Comparison of ENCODE assay signal across 11 cellular contexts in the genomic region with DNA sequence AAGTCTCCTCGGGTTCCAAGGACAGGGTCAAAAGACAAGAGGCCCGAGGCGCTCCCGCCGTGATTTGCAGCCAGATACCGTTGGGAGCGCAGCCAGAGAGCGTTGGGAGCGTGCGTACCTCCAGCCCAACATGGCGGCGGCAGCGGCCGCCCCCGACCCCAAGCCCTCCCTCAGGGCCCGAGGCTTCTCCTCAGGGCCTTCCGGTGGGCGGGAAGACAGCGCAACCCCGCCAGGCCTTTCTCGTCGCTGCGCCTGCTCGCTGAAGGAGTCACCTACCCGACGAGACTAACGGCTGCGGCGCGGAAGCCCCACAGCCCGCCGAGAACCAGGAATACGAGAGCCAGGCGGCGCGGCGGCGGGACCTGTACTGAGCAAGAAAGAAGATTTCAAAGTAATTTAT. TPM values are rescaled to one million over a fixed set of nuclear protein-coding genes. Genes with fewer than 3 reads are reported as not detected.
DNase-seq lines count a peak whose midpoint lies in the region; ATAC-seq, FAIRE-seq and TF ChIP-seq lines count a peak whose summit lies in the region.
"Had no signal": no experiment of that assay in that cellular context is flagged by ENCODE, and none has a peak within 500 bp of the region (broad histone marks: within the 10 kb centered on the region; RNA-seq: fewer than 3 reads in every experiment).

No MANE protein-coding gene starts in this region.

- H3K4me2 ChIP-seq in endothelial cell of umbilical vein (ENCODE audit: insufficient read depth, low read length): no peak overlapping the region

- no peaks in the 10 kb centered on the region for H3K79me2 ChIP-seq in endothelial cell of umbilical vein (ENCODE audit: control insufficient read depth, insufficient read depth, low read length)

- peaks cover 11% of the 10 kb centered on the region for H3K4me1 ChIP-seq in endothelial cell of umbilical vein (ENCODE audit: control insufficient read depth, extremely low read depth, insufficient read depth, low read length)
- H3K4me1 ChIP-seq in thoracic aorta (ENCODE audit: control insufficient read depth in 1 of 2, low read depth in 2 of 2): peaks cover 4 to 20% of the 10 kb centered on the region in 2 donors

- CTCF ChIA-PET in endothelial cell of umbilical vein (lab: Charles Lee): no interaction called here

- intact Hi-C loops in endothelial cell of umbilical vein (cut with micrococcal nuclease): loop anchor here (10.0 kb wide), 1 partner anchor 561 kb away; a partner anchor contains a TSS

- H3K9me3 ChIP-seq in endothelial cell of umbilical vein (replicated peaks; ENCODE audit: control insufficient read depth, insufficient read depth, low read length) (no peaks in the 10 kb centered on the region), thoracic aorta (no peaks in the 10 kb centered on the region)

- H3K9me1 ChIP-seq in endothelial cell of umbilical vein (replicated peaks; ENCODE audit: control insufficient read depth, extremely low read depth, insufficient read depth, low read length): no peaks in the 10 kb centered on the region

- POLR2A ChIA-PET in endothelial cell of umbilical vein (lab: Charles Lee): no interaction called here

- peak; percentile 29 for DNase-seq in endothelial cell of umbilical vein (ENCODE audit: low read depth, low spot score)
- DNase-seq in thoracic aorta (ENCODE audit: low spot score): no peak
- DNase-seq in omental fat pad (ENCODE audit: low spot score): no peak
- DNase-seq in NCI-H1105 treated with DMSO at 0.1 percent for 48 hours (lab: John Stamatoyannopoulos, UW): no peak
- DNase-seq in NCI-H146 (lab: John Stamatoyannopoulos, UW): no peak
- DNase-seq: activated naive CD4-positive, alpha-beta T cell; NCI-H524 treated with DMSO at 0.1 percent for 48 hours had no signal

- dilution Hi-C loops in endothelial cell of umbilical vein (cut with MboI; ENCODE audit: extremely low pct_ligation_motif_present, low sequenced_read_pairs): no loop called here

- no peak for ATAC-seq in thoracic aorta (ENCODE audit: insufficient number of reproducible peaks, low FRiP score, low read depth)
- ATAC-seq in omental fat pad (ENCODE audit: low FRiP score): no peak
- ATAC-seq in GM19467 (IDR thresholded peaks at IDR 0.05; ENCODE audit: unreplicated experiment): no peak

- H2AFZ ChIP-seq in endothelial cell of umbilical vein (ENCODE audit: low read depth, low read length): peak overlapping the region; percentile 55

- no peak for FAIRE-seq in endothelial cell of umbilical vein (lab: Jason Lieb, UNC)
- FAIRE-seq: H54 had no signal

- H3K27me3 ChIP-seq in endothelial cell of umbilical vein (ENCODE audit: control insufficient read depth in 2 of 2, insufficient read depth in 2 of 2, low read length in 2 of 2): no peaks in the 10 kb centered on the region
- H3K27me3 ChIP-seq in layer of hippocampus (ENCODE audit: control insufficient read depth, insufficient read depth, low read length): no peaks in the 10 kb centered on the region
- H3K27me3 ChIP-seq in thoracic aorta (replicated peaks; ENCODE audit: insufficient read depth): no peaks in the 10 kb centered on the region

- TF ChIP-seq CTCF in endothelial cell of umbilical vein (IDR thresholded peaks at IDR 0.05; ENCODE audit: extremely low read depth in 1 of 2, insufficient read depth in 1 of 2, low read depth in 1 of 2, low read length in 2 of 2): no peak
- no peak for TF ChIP-seq CTCF in thoracic aorta (IDR thresholded peaks at IDR 0.05)
- TF ChIP-seq CTCF in omental fat pad (IDR thresholded peaks at IDR 0.05): no peak

- peak overlapping the region in 1 of 3 experiments; percentile 11 for H3K4me3 ChIP-seq in endothelial cell of umbilical vein (replicated peaks in 1 of 3; ENCODE audit: insufficient read depth in 1 of 3, low read depth in 1 of 3, low read length in 3 of 3)
- peak overlapping the region; percentile 53 for H3K4me3 ChIP-seq in thoracic aorta

- no peaks in the 10 kb centered on the region for H3K36me3 ChIP-seq in endothelial cell of umbilical vein (ENCODE audit: control insufficient read depth in 2 of 2, extremely low read depth in 1 of 2, insufficient read depth in 2 of 2, low read length in 2 of 2)
- no peaks in the 10 kb centered on the region for H3K36me3 ChIP-seq in thoracic aorta

- no peak overlapping the region for H3K9ac ChIP-seq in endothelial cell of umbilical vein (replicated peaks; ENCODE audit: extremely low read depth, insufficient read depth, low read length)

- no peaks in the 10 kb centered on the region for H4K20me1 ChIP-seq in endothelial cell of umbilical vein (replicated peaks; ENCODE audit: control insufficient read depth, extremely low read depth, insufficient read depth, low read length)

- H3K27ac ChIP-seq in angular gyrus (ENCODE audit: low read depth, low read length): peak overlapping the region; percentile 76
- H3K27ac ChIP-seq in endothelial cell of umbilical vein (ENCODE audit: insufficient read depth, low read depth, low read length): no peak overlapping the region
- peak overlapping the region; percentile 42 for H3K27ac ChIP-seq in layer of hippocampus (ENCODE audit: low read depth, low read length)
- H3K27ac ChIP-seq in thoracic aorta: peak overlapping the region in 1 of 2 donors; percentile 14

- TF ChIP-seq POLR2A in endothelial cell of umbilical vein (IDR thresholded peaks at IDR 0.05; ENCODE audit: low read depth, low read length): no peak

- BruUV-seq in endothelial cell of umbilical vein (replicated peaks; lab: Mats Ljungman, UMichigan): no TSS peak

TF ChIP-seq in endothelial cell of umbilical vein, 7 proteins besides CTCF, POLR2A, EP300 and RAD21:
- TF ChIP-seq FOS (IDR thresholded peaks at IDR 0.05; ENCODE audit: borderline replicate concordance, insufficient read depth, low read length): no peak
- TF ChIP-seq POLR2AphosphoS5 (IDR thresholded peaks at IDR 0.05; ENCODE audit: insufficient read depth, low read depth, low read length): no peak
- TF ChIP-seq EZH2 (IDR thresholded peaks at IDR 0.05; ENCODE audit: borderline replicate concordance, low read depth, low read length, severe bottlenecking): no peak
- TF ChIP-seq JUN (IDR thresholded peaks at IDR 0.05; ENCODE audit: borderline replicate concordance, insufficient read depth, insufficient read length, low read depth): no peak
- TF ChIP-seq, protein P1, sequence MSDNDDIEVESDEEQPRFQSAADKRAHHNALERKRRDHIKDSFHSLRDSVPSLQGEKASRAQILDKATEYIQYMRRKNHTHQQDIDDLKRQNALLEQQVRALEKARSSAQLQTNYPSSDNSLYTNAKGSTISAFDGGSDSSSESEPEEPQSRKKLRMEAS (IDR thresholded peaks at IDR 0.05; ENCODE audit: insufficient read depth, insufficient read length): no peak
- no peak for TF ChIP-seq MYC (IDR thresholded peaks at IDR 0.05; ENCODE audit: low read depth, low read length)
- no peak for TF ChIP-seq GATA2 (IDR thresholded peaks at IDR 0.05; ENCODE audit: insufficient read depth, insufficient read length, low read depth, low read length)

RNA-seq across cellular contexts. Expression of a gene that starts 3.2 kb away (rescaled TPM):
- 3.6 and 4.5 TPM in 2 replicates for total RNA-seq in endothelial cell of umbilical vein
- 0.84 and 0.98 TPM in 2 replicates for polyA plus RNA-seq in endothelial cell of umbilical vein
- 1.0 and 1.4 TPM in 2 replicates for polyA plus RNA-seq in endothelial cell of umbilical vein (2011; cell fraction: cytosol; rRNA removed)
- polyA plus RNA-seq in endothelial cell of umbilical vein (2011; cell fraction: nucleus; rRNA removed): 2.0 and 3.1 TPM in 2 replicates
- polyA plus RNA-seq in endothelial cell of umbilical vein (2012): 0.82 and 0.92 TPM in 2 replicates
- polyA minus RNA-seq in endothelial cell of umbilical vein: 4.6 and 5.8 TPM in 2 replicates
- polyA minus RNA-seq in endothelial cell of umbilical vein (2011; cell fraction: cytosol; rRNA and poly(A)+ RNA removed): not detected
- polyA minus RNA-seq in endothelial cell of umbilical vein (2011; cell fraction: nucleus; rRNA and poly(A)+ RNA removed): 3.7 and 3.9 TPM in 2 replicates
- total RNA-seq in thoracic aorta: 10 to 100 TPM in 1 of 2 donors, 1 to 10 TPM in 1; 2.4 to 13.2 TPM
- 1 to 10 TPM; 1.7 to 4.6 (median 3.5) TPM for total RNA-seq in omental fat pad
